Comparison of ENCODE assay signal across 31 cellular contexts in the genomic region with DNA sequence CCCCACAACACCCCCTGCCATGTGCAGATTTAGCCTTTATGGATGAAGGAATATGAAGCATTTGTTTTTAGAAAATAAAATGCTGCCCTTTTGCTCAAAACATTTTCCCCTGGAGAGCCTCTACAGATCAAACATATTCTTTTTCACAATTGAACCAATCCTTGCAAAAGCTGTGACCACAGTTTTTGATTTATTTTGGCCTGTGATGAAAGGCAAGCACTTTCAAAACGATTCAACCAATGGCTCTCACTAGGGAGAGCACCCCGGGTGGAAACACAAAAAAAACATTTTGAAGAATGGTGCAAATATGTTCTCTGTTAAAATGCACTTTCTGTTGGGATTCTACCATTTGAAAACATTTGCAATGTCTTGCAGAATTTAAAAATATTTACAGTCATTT.
"Had no signal": no experiment of that assay in that cellular context is flagged by ENCODE, and none has a peak within 500 bp of the region (broad histone marks: within the 10 kb centered on the region; RNA-seq: fewer than 3 reads in every experiment).

No MANE protein-coding gene starts in this region.

- H3K27ac ChIP-seq: ascending aorta, body of pancreas, brain microvascular endothelial cell, breast epithelium, VCaP had no signal

- H3K36me3 ChIP-seq: ascending aorta, brain microvascular endothelial cell, breast epithelium had no signal

- H3K9me3 ChIP-seq: ascending aorta, body of pancreas, breast epithelium had no signal

- FAIRE-seq: TTC549 had no signal

- H3K4me1 ChIP-seq: ascending aorta, body of pancreas, breast epithelium had no signal

- H3K4me3 ChIP-seq: ascending aorta, body of pancreas, breast epithelium had no signal

- H3K27me3 ChIP-seq: ascending aorta, body of pancreas, brain microvascular endothelial cell, breast epithelium had no signal

- DNase-seq: activated B cell treated with CpG ODN at 0.5 μM for 24 hours; activated CD4-positive, alpha-beta memory T cell treated with anti-CD3 and anti-CD28 coated beads, Interleukin-2, amount 10 ng/mL, durations not matched to agents 7 days and 5 days; activated CD4-positive, alpha-beta T cell treated with anti-CD3 and anti-CD28 coated beads for 4 hours; activated CD4-positive, alpha-beta T cell treated with anti-CD3 and anti-CD28 coated beads, Interleukin-2, amount 10 ng/mL, durations not matched to agents 24 days and 14 days; activated CD4-positive, alpha-beta T cell treated with anti-CD3 and anti-CD28 coated beads, Interleukin-2, amount 50 U/mL, for 1 hour; activated CD4-positive, alpha-beta T cell treated with anti-CD3 and anti-CD28 coated beads, Interleukin-2, amount 50 U/mL, for 48 hours; activated CD4-positive, CD25-positive, alpha-beta regulatory T cell treated with anti-CD3 and anti-CD28 coated beads, Interleukin-2, amount 50 U/mL, for 72 hours; activated CD8-positive, alpha-beta memory T cell treated with anti-CD3 and anti-CD28 coated beads for 24 hours; activated CD8-positive, alpha-beta memory T cell treated with anti-CD3 and anti-CD28 coated beads, Interleukin-2, amount 10 ng/mL, durations not matched to agents 7 days and 5 days; activated CD8-positive, alpha-beta memory T cell treated with anti-CD3 and anti-CD28 coated beads, Interleukin-2, amount 50 U/mL, for 48 hours; activated CD8-positive, alpha-beta T cell treated with anti-CD3 and anti-CD28 coated beads, Interleukin-2, amount 10 ng/mL, durations not matched to agents 7 days and 5 days; activated effector memory CD4-positive, alpha-beta T cell treated with Interleukin-2 at 50 U/mL for 16 hours; activated gamma-delta T cell; activated naive CD4-positive, alpha-beta T cell treated with anti-CD3 and anti-CD28 coated beads, Interleukin-2, amount 10 ng/mL, durations not matched to agents 7 days and 5 days; activated naive CD4-positive, alpha-beta T cell treated with Interleukin-2 at 50 U/mL for 16 hours; activated naive CD8-positive, alpha-beta T cell treated with anti-CD3 and anti-CD28 coated beads, Interleukin-2, amount 10 ng/mL, durations not matched to agents 7 days and 5 days; activated naive CD8-positive, alpha-beta T cell treated with anti-CD3 and anti-CD28 coated beads, Interleukin-2, amount 50 U/mL, for 24 hours; activated T-cell treated with anti-CD3 and anti-CD28 coated beads, Interleukin-2, amount 50 U/mL, for 24 hours; activated T-cell treated with anti-CD3 and anti-CD28 coated beads, Interleukin-2, amount 50 U/mL, for 48 hours; amygdala; anterior cingulate cortex; body of pancreas; brain microvascular endothelial cell; central memory CD4-positive, alpha-beta T cell; T-helper 1 cell; T-helper 2 cell; T-helper 9 cell had no signal

- ATAC-seq: activated CD8-positive, alpha-beta memory T cell treated with anti-CD3 and anti-CD28 coated beads, Interleukin-2, amount 10 ng/mL, durations not matched to agents 7 days and 5 days; activated CD8-positive, alpha-beta T cell treated with anti-CD3 and anti-CD28 coated beads, Interleukin-2, amount 10 ng/mL, durations not matched to agents 7 days and 5 days; activated naive CD8-positive, alpha-beta T cell treated with anti-CD3 and anti-CD28 coated beads, Interleukin-2, amount 50 U/mL, for 24 hours; body of pancreas had no signal
